Comparison of ENCODE assay signal across 18 cellular contexts in genomic region chr4:8160233-8160560, GRCh38. TPM values are rescaled to one million over a fixed set of nuclear protein-coding genes. Genes with fewer than 3 reads are reported as not detected.
DNase-seq lines count a peak whose midpoint lies in the region; ATAC-seq, FAIRE-seq and TF ChIP-seq lines count a peak whose summit lies in the region.
"Had no signal": no experiment of that assay in that cellular context is flagged by ENCODE, and none has a peak within 500 bp of the region (broad histone marks: within the 10 kb centered on the region; RNA-seq: fewer than 3 reads in every experiment).

No MANE protein-coding gene starts in this region.

- H3K36me3 Mint-ChIP-seq in activated CD8-positive, alpha-beta T cell treated with anti-CD3 and anti-CD28 coated beads for 36 hours (ENCODE audit: low read depth): no peaks in the 10 kb centered on the region

- no peak overlapping the region for H3K27ac Mint-ChIP-seq in activated CD8-positive, alpha-beta T cell treated with anti-CD3 and anti-CD28 coated beads for 36 hours
- no peak overlapping the region for H3K27ac Mint-ChIP-seq in stimulated activated naive CD8-positive, alpha-beta T cell treated with anti-CD3 and anti-CD28 coated beads, Interleukin-15, amount 100 ng/mL, for 72 hours
- H3K27ac Mint-ChIP-seq: HFFc6 had no signal

- peaks cover 13% of the 10 kb centered on the region for H3K4me1 Mint-ChIP-seq in activated CD8-positive, alpha-beta T cell treated with anti-CD3 and anti-CD28 coated beads for 36 hours (ENCODE audit: low read depth)
- peaks cover 20% of the 10 kb centered on the region for H3K4me1 Mint-ChIP-seq in stimulated activated naive CD8-positive, alpha-beta T cell treated with anti-CD3 and anti-CD28 coated beads, Interleukin-15, amount 100 ng/mL, for 72 hours

- peak in 2 of 3 donors; percentile 48 to 52 for DNase-seq in right cardiac atrium
- no peak for DNase-seq in left cardiac atrium
- no peak for DNase-seq in activated CD8-positive, alpha-beta T cell treated with anti-CD3 and anti-CD28 coated beads for 36 hours
- DNase-seq in kidney: peak; percentile 59
- no peak for DNase-seq in stimulated activated naive CD8-positive, alpha-beta T cell treated with anti-CD3 and anti-CD28 coated beads, Interleukin-15, amount 100 ng/mL, for 72 hours
- no peak for DNase-seq in KG1 (lab: John Stamatoyannopoulos, UW)
- no peak for DNase-seq in stimulated activated CD4-positive, alpha-beta T cell treated with anti-CD3 and anti-CD28 coated beads, Interleukin-4, amount 100 ng/mL, for 4 hours
- DNase-seq in globus pallidus (ENCODE audit: low spot score): no peak
- DNase-seq: activated gamma-delta T cell, BE2C, HFFc6, NCI-H1930, T-helper 2 cell, trophoblast cell had no signal

- H3K27me3 Mint-ChIP-seq in activated CD8-positive, alpha-beta T cell treated with anti-CD3 and anti-CD28 coated beads for 36 hours: peaks cover 8% of the 10 kb centered on the region
- H3K27me3 Mint-ChIP-seq in stimulated activated naive CD8-positive, alpha-beta T cell treated with anti-CD3 and anti-CD28 coated beads, Interleukin-15, amount 100 ng/mL, for 72 hours: peaks cover 24% of the 10 kb centered on the region

- no peak for FAIRE-seq in kidney (lab: Jason Lieb, UNC)
- FAIRE-seq: endometrium, frontal cortex had no signal

- H3K4me3 Mint-ChIP-seq in activated CD8-positive, alpha-beta T cell treated with anti-CD3 and anti-CD28 coated beads for 36 hours: peak overlapping the region; percentile 88
- peak overlapping the region; percentile 96 to 100 for H3K4me3 Mint-ChIP-seq in stimulated activated naive CD8-positive, alpha-beta T cell treated with anti-CD3 and anti-CD28 coated beads, Interleukin-15, amount 100 ng/mL, for 72 hours

- H3K4me3 ChIP-seq in right cardiac atrium (ENCODE audit: low read length) (no peak overlapping the region), kidney (ENCODE audit: low read length in 2 of 2) (no peak overlapping the region)

- no peak overlapping the region for H3K27ac ChIP-seq in right cardiac atrium (ENCODE audit: low read length)
- no peak overlapping the region for H3K27ac ChIP-seq in kidney (ENCODE audit: low read depth in 2 of 2, low read length in 2 of 2)
- H3K27ac ChIP-seq: breast epithelium, HL-60 had no signal

- no peaks in the 10 kb centered on the region for H3K27me3 ChIP-seq in right cardiac atrium (ENCODE audit: control insufficient read depth, insufficient read depth)

- CTCF ChIA-PET in activated CD8-positive, alpha-beta T cell treated with anti-CD3 and anti-CD28 coated beads for 36 hours (lab: Charles Lee): no interaction called here

- intact Hi-C loops in right cardiac atrium (cut with DNase I) (no loop called here), left cardiac atrium (cut with DNase I) (loop anchor here in 1 of 2 donors (10.0 kb wide), 1 partner anchor 75 kb away; no protein-coding TSS in a partner anchor), kidney (cut with DNase I) (no loop called here)
- intact Hi-C loops in activated CD8-positive, alpha-beta T cell treated with anti-CD3 and anti-CD28 coated beads for 36 hours (cut with micrococcal nuclease): no loop called here

- no peak overlapping the region for H3K9ac ChIP-seq in kidney (ENCODE audit: low read length in 2 of 2)

- H3K36me3 ChIP-seq in kidney (ENCODE audit: control insufficient read depth in 1 of 2, insufficient read depth in 2 of 2, low read length in 2 of 2): no peaks in the 10 kb centered on the region
- H3K36me3 ChIP-seq: BE2C, breast epithelium had no signal

- no peak for TF ChIP-seq CTCF in activated CD8-positive, alpha-beta T cell treated with anti-CD3 and anti-CD28 coated beads for 36 hours (IDR thresholded peaks at IDR 0.05)
- TF ChIP-seq CTCF in kidney (IDR thresholded peaks at IDR 0.05; ENCODE audit: borderline replicate concordance, extremely low read depth, insufficient read depth): no peak

- no peaks in the 10 kb centered on the region for H3K9me3 Mint-ChIP-seq in activated CD8-positive, alpha-beta T cell treated with anti-CD3 and anti-CD28 coated beads for 36 hours
- no peaks in the 10 kb centered on the region for H3K9me3 Mint-ChIP-seq in stimulated activated naive CD8-positive, alpha-beta T cell treated with anti-CD3 and anti-CD28 coated beads, Interleukin-15, amount 100 ng/mL, for 72 hours
- H3K9me3 Mint-ChIP-seq: HFFc6 had no signal

- ATAC-seq in right cardiac atrium: no peak
- no peak for ATAC-seq in left cardiac atrium
- ATAC-seq in activated CD8-positive, alpha-beta T cell treated with anti-CD3 and anti-CD28 coated beads for 36 hours: no peak
- no peak for ATAC-seq in stimulated activated naive CD8-positive, alpha-beta T cell treated with anti-CD3 and anti-CD28 coated beads, Interleukin-15, amount 100 ng/mL, for 72 hours

- H3K9me3 ChIP-seq in right cardiac atrium (ENCODE audit: control insufficient read depth, low read length): no peaks in the 10 kb centered on the region
- H3K9me3 ChIP-seq in kidney (ENCODE audit: control insufficient read depth in 1 of 2, low read length in 2 of 2): no peaks in the 10 kb centered on the region
- H3K9me3 ChIP-seq: BE2C, breast epithelium had no signal

- 92% methylated on average over 4 of the region's 4 CpGs for WGBS in right cardiac atrium

- POLR2A ChIA-PET in activated CD8-positive, alpha-beta T cell treated with anti-CD3 and anti-CD28 coated beads for 36 hours (lab: Charles Lee): no interaction called here

- H3K4me1 ChIP-seq in right cardiac atrium (ENCODE audit: control insufficient read depth, insufficient read depth, low read length): no peaks in the 10 kb centered on the region
- H3K4me1 ChIP-seq in kidney (ENCODE audit: control insufficient read depth in 1 of 2, insufficient read depth in 1 of 2, low read depth in 1 of 2, low read length in 2 of 2): peaks cover 6 to 9% of the 10 kb centered on the region in 2 donors
- H3K4me1 ChIP-seq: BE2C had no signal

RNA-seq across cellular contexts. Expression of gene ABLIM2, which starts 1.6 kb away (rescaled TPM):
- total RNA-seq in right cardiac atrium (10 to 100 TPM in 2 of 4 donors, 1 to 10 TPM in 2; 6.2 to 17.4 (median 9.6) TPM), left cardiac atrium (10 to 100 TPM; 14.3 to 23.1 TPM), kidney (23.3 TPM)
- polyA plus RNA-seq in right cardiac atrium (4.2 TPM), kidney (ENCODE audit: insufficient read depth, low read depth, low replicate concordance) (9.5 TPM)
- total RNA-seq in activated CD8-positive, alpha-beta T cell treated with anti-CD3 and anti-CD28 coated beads for 36 hours: under 1 TPM; 0.32 to 0.54 TPM

RNA-seq across cellular contexts. Expression of gene SH3TC1, which starts 38.9 kb away (rescaled TPM):
- total RNA-seq in right cardiac atrium (10 to 100 TPM in 3 of 4 donors, 1 to 10 TPM in 1; 6.6 to 17.1 (median 11.1) TPM), left cardiac atrium (10 to 100 TPM; 11.7 to 30.9 TPM), kidney (127 TPM)
- polyA plus RNA-seq in right cardiac atrium (5.4 TPM), kidney (ENCODE audit: insufficient read depth, low read depth, low replicate concordance) (43.1 TPM)
- 10 to 100 TPM; 16.2 to 17.5 TPM for total RNA-seq in activated CD8-positive, alpha-beta T cell treated with anti-CD3 and anti-CD28 coated beads for 36 hours

Comparison
In these comparisons a context has a peak if more than half of its experiments do, and no peak if none do; other contexts are left out.
1. DNase-seq: peak in right cardiac atrium (2 of 3) and kidney (single experiment); none in left cardiac atrium (single experiment), activated CD8-positive, alpha-beta T cell treated with anti-CD3 and anti-CD28 coated beads for 36 hours (single experiment), stimulated activated naive CD8-positive, alpha-beta T cell treated with anti-CD3 and anti-CD28 coated beads, Interleukin-15, amount 100 ng/mL, for 72 hours (0 of 2), KG1 (single experiment), stimulated activated CD4-positive, alpha-beta T cell treated with anti-CD3 and anti-CD28 coated beads, Interleukin-4, amount 100 ng/mL, for 4 hours (0 of 2) and globus pallidus (single experiment).
2. RNA of gene ABLIM2, which starts 1.6 kb away (total RNA-seq): 23.3 TPM in kidney (single experiment), 14.3 to 23.1 TPM in left cardiac atrium and 6.2 to 17.4 TPM in right cardiac atrium; 0.32 to 0.54 TPM in activated CD8-positive, alpha-beta T cell treated with anti-CD3 and anti-CD28 coated beads for 36 hours; every median in the first group is over 4 times any median in the second.